In the genomic region with DNA sequence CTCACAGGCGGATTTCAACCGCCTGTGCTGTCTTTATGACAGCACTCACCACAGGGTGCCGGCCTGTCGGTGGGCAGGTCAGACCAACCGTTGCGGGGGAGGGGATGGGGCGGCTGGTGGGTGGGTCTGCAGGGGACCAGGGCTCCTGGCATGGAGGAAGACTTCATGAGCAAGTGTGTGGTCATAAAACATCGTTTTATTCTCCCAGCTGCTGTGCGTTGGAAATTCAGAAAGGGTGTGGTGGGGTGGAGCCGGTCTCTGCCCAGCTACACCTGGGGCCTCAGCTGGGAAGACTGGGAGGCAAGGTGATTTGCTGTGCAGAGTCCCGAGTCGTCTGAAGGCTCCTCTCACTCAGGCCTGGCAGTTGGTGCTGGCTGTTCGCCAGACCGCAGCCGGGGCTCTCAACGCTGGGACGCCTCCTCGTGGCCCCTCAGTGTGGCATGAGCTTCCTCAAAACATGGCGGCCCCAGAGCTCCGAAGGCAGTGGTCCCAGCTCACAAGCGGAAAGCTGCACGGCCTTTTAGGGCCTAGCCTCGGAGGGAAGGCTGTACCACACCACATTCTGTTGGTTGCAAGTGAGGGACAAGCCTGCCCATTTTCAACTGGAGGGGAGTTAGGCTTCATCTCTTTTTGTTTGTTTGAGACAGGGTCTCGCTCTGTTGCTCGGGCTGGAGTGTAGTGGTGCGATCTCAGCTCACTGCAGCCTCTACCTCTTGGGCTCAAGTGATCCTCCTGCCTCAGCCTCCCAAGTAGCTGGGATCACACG, we compare ENCODE assay signal across 10 cellular contexts. TPM values are rescaled to one million over a fixed set of nuclear protein-coding genes. Genes with fewer than 3 reads are reported as not detected.
DNase-seq lines count a peak whose midpoint lies in the region; ATAC-seq and TF ChIP-seq lines count a peak whose summit lies in the region.
"Had no signal": no experiment of that assay in that cellular context is flagged by ENCODE, and none has a peak within 500 bp of the region (broad histone marks: within the 10 kb centered on the region; RNA-seq: fewer than 3 reads in every experiment).

No MANE protein-coding gene starts in this region.

- H3K4me3 ChIP-seq in upper lobe of left lung, result no peak overlapping the region
- H3K4me3 ChIP-seq in gastrocnemius medialis, result no peak overlapping the region

- DNase-seq in activated CD4-positive, alpha-beta T cell treated with anti-CD3 and anti-CD28 coated beads, Interleukin-2, amount 10 ng/mL, durations not matched to agents 24 days and 14 days, result no peak
- no peak for DNase-seq in activated CD4-positive, alpha-beta T cell treated with anti-CD3 and anti-CD28 coated beads for 4 hours
- DNase-seq in SW480 (ENCODE audit: low spot score), result peak; percentile 51
- DNase-seq in left colon, result peak; percentile 88 to 93
- DNase-seq in upper lobe of left lung, result peak in 1 of 2 donors; percentile 80
- DNase-seq in gastrocnemius medialis, result no peak
- DNase-seq: occipital lobe had no signal

- TF ChIP-seq POLR2A in upper lobe of left lung (IDR thresholded peaks at IDR 0.05) (no peak), gastrocnemius medialis (IDR thresholded peaks at IDR 0.05) (no peak)

- no peaks in the 10 kb centered on the region for H3K27me3 Mint-ChIP-seq in activated CD4-positive, alpha-beta T cell treated with anti-CD3 and anti-CD28 coated beads, Interleukin-2, amount 10 ng/mL, durations not matched to agents 24 days and 14 days

- H3K9me3 Mint-ChIP-seq in activated CD4-positive, alpha-beta T cell treated with anti-CD3 and anti-CD28 coated beads, Interleukin-2, amount 10 ng/mL, durations not matched to agents 24 days and 14 days, result peaks cover 3% of the 10 kb centered on the region

- in situ Hi-C loops in gastrocnemius medialis (cut with MboI; ENCODE audit: low sequenced_read_pairs in 4 of 4), result no loop called here

- TF ChIP-seq CTCF in upper lobe of left lung (IDR thresholded peaks at IDR 0.05) (no peak), gastrocnemius medialis (IDR thresholded peaks at IDR 0.05 in 4 of 5, conservative IDR thresholded peaks at IDR 0.05 in 1 of 5) (no peak)

- intact Hi-C loops in activated CD4-positive, alpha-beta T cell treated with anti-CD3 and anti-CD28 coated beads, Interleukin-2, amount 10 ng/mL, durations not matched to agents 24 days and 14 days (cut with micrococcal nuclease), result no loop called here
- intact Hi-C loops in left colon (cut with DNase I, micrococcal nuclease) (no loop called here), gastrocnemius medialis (cut with DNase I; ENCODE audit: low total_unique reads) (no loop called here)

- H3K36me3 Mint-ChIP-seq in activated CD4-positive, alpha-beta T cell treated with anti-CD3 and anti-CD28 coated beads, Interleukin-2, amount 10 ng/mL, durations not matched to agents 24 days and 14 days (ENCODE audit: low read depth), result peaks cover 26% of the 10 kb centered on the region

- H3K27ac ChIP-seq in upper lobe of left lung (peak overlapping the region; percentile 33 to 72 (median 54)), gastrocnemius medialis (no peak overlapping the region)

- no peaks in the 10 kb centered on the region for H3K9me3 ChIP-seq in upper lobe of left lung
- H3K9me3 ChIP-seq in gastrocnemius medialis, result no peaks in the 10 kb centered on the region

- 74 to 75% methylated on average over 12 to 26 of the region's 27 CpGs for WGBS in upper lobe of left lung, 2 donors

- TF ChIP-seq EP300 in upper lobe of left lung (IDR thresholded peaks at IDR 0.05), result no peak

- H3K4me1 Mint-ChIP-seq in activated CD4-positive, alpha-beta T cell treated with anti-CD3 and anti-CD28 coated beads, Interleukin-2, amount 10 ng/mL, durations not matched to agents 24 days and 14 days, result peaks cover 53% of the 10 kb centered on the region

- H3K36me3 ChIP-seq in upper lobe of left lung (no peaks in the 10 kb centered on the region), gastrocnemius medialis (no peaks in the 10 kb centered on the region)

- H3K4me1 ChIP-seq in upper lobe of left lung, result peaks cover 91 to 100% (median 92%) of the 10 kb centered on the region in 4 donors
- peaks cover 26 to 34% of the 10 kb centered on the region in 2 donors for H3K4me1 ChIP-seq in gastrocnemius medialis

- H3K4me3 Mint-ChIP-seq in activated CD4-positive, alpha-beta T cell treated with anti-CD3 and anti-CD28 coated beads, Interleukin-2, amount 10 ng/mL, durations not matched to agents 24 days and 14 days, result no peak overlapping the region
- H3K4me3 Mint-ChIP-seq: T-helper 2 cell treated with Interferon-gamma antibody and Interleukin-4, amounts not matched to agents 5 μg/mL and 100 μg/mL, for 36 hours had no signal

- peak; percentile 76 for ATAC-seq in left colon
- no peak for ATAC-seq in upper lobe of left lung (ENCODE audit: low FRiP score in 2 of 2)
- ATAC-seq in gastrocnemius medialis, result no peak
- ATAC-seq in HG02973 (IDR thresholded peaks at IDR 0.05; ENCODE audit: unreplicated experiment), result no peak
- no peak for ATAC-seq in activated CD4-positive, CD25-positive, alpha-beta regulatory T cell treated with anti-CD3 and anti-CD28 coated beads, Interleukin-2, amount 50 U/mL, for 24 hours

- peak overlapping the region; percentile 62 for H3K27ac Mint-ChIP-seq in activated CD4-positive, alpha-beta T cell treated with anti-CD3 and anti-CD28 coated beads, Interleukin-2, amount 10 ng/mL, durations not matched to agents 24 days and 14 days
- H3K27ac Mint-ChIP-seq: T-helper 2 cell treated with Interferon-gamma antibody and Interleukin-4, amounts not matched to agents 5 μg/mL and 100 μg/mL, for 36 hours had no signal

- H3K27me3 ChIP-seq in upper lobe of left lung, result no peaks in the 10 kb centered on the region
- H3K27me3 ChIP-seq in gastrocnemius medialis, result no peaks in the 10 kb centered on the region

RNA-seq across cellular contexts. Expression of a gene that starts 45.8 kb away (rescaled TPM):
- 34.1 and 37.5 TPM in 2 replicates for total RNA-seq in activated CD4-positive, alpha-beta T cell treated with anti-CD3 and anti-CD28 coated beads, Interleukin-2, amount 10 ng/mL, durations not matched to agents 24 days and 14 days
- total RNA-seq in left colon (100 to 1,000 TPM in 1 of 2 donors, 10 to 100 TPM in 1; 94.7 to 110 TPM), upper lobe of left lung (100 to 1,000 TPM in 2 of 6 donors, 10 to 100 TPM in 4; 80.2 to 332 (median 90.8) TPM), gastrocnemius medialis (10 to 100 TPM; 45.1 to 89.3 (median 71.3) TPM)

Comparison
In these comparisons a context has a peak if more than half of its experiments do, and no peak if none do; other contexts are left out.
1. DNase-seq: peak in SW480 (single experiment) and left colon (2 of 2); none in activated CD4-positive, alpha-beta T cell treated with anti-CD3 and anti-CD28 coated beads, Interleukin-2, amount 10 ng/mL, durations not matched to agents 24 days and 14 days (single experiment), activated CD4-positive, alpha-beta T cell treated with anti-CD3 and anti-CD28 coated beads for 4 hours (0 of 2) and gastrocnemius medialis (0 of 2).
2. H3K27ac ChIP-seq: peak in upper lobe of left lung (4 of 4); none in gastrocnemius medialis (0 of 4).